In genomic region chr18:77107218-77107815, GRCh38 we compare ENCODE assay signal across 9 cellular contexts. TPM values are rescaled to one million over a fixed set of nuclear protein-coding genes. Genes with fewer than 3 reads are reported as not detected.
DNase-seq lines count a peak whose midpoint lies in the region; ATAC-seq, FAIRE-seq and TF ChIP-seq lines count a peak whose summit lies in the region.
"Had no signal": no experiment of that assay in that cellular context is flagged by ENCODE, and none has a peak within 500 bp of the region (broad histone marks: within the 10 kb centered on the region; RNA-seq: fewer than 3 reads in every experiment).

No MANE protein-coding gene starts in this region.

- peaks cover 90% of the 10 kb centered on the region for H3K4me1 Mint-ChIP-seq in activated CD8-positive, alpha-beta T cell treated with anti-CD3 and anti-CD28 coated beads, Interleukin-2, amount 10 ng/mL, durations not matched to agents 7 days and 5 days (ENCODE audit: low read depth)

- peak overlapping the region; percentile 86 for H3K27ac Mint-ChIP-seq in activated CD8-positive, alpha-beta T cell treated with anti-CD3 and anti-CD28 coated beads, Interleukin-2, amount 10 ng/mL, durations not matched to agents 7 days and 5 days

- intact Hi-C loops in left cardiac atrium (cut with DNase I): no loop called here

- H3K27me3 ChIP-seq in skeletal muscle satellite cell (ENCODE audit: control insufficient read depth, insufficient read depth, low read length): no peaks in the 10 kb centered on the region

- no peaks in the 10 kb centered on the region for H3K9me3 ChIP-seq in skeletal muscle satellite cell (replicated peaks; ENCODE audit: low read length)

- H3K4me3 ChIP-seq in skeletal muscle satellite cell (ENCODE audit: low read length): no peak overlapping the region

- no peak for ATAC-seq in activated CD8-positive, alpha-beta T cell treated with anti-CD3 and anti-CD28 coated beads, Interleukin-2, amount 10 ng/mL, durations not matched to agents 7 days and 5 days
- ATAC-seq in left cardiac atrium: peak; percentile 17 to 29
- no peak for ATAC-seq in esophagus mucosa
- no peak for ATAC-seq in GM18868 (IDR thresholded peaks at IDR 0.05; ENCODE audit: unreplicated experiment)

- peak overlapping the region; percentile 62 for H3K4me2 ChIP-seq in skeletal muscle satellite cell (ENCODE audit: low read length)

- TF ChIP-seq POLR2A in GM12892 (IDR thresholded peaks at IDR 0.05; ENCODE audit: low read depth, low read length): no peak

- peaks cover 77% of the 10 kb centered on the region for H3K36me3 Mint-ChIP-seq in activated CD8-positive, alpha-beta T cell treated with anti-CD3 and anti-CD28 coated beads, Interleukin-2, amount 10 ng/mL, durations not matched to agents 7 days and 5 days (ENCODE audit: low read depth)

- no peaks in the 10 kb centered on the region for H3K36me3 ChIP-seq in skeletal muscle satellite cell (ENCODE audit: insufficient read depth, low read length)

- POLR2A ChIA-PET in activated CD8-positive, alpha-beta T cell treated with anti-CD3 and anti-CD28 coated beads, Interleukin-2, amount 10 ng/mL, durations not matched to agents 7 days and 5 days (lab: Charles Lee): interaction anchor here (0.7 to 3.6 kb wide), 6 partner anchors 10 to 53 kb away, joined by 3 to 18 read pairs (median 8); partner anchors contain the start of gene MBP

- peaks cover 48% of the 10 kb centered on the region for H3K4me1 ChIP-seq in skeletal muscle satellite cell (ENCODE audit: control insufficient read depth, insufficient read depth, low read length)

- CTCF ChIA-PET in activated CD8-positive, alpha-beta T cell treated with anti-CD3 and anti-CD28 coated beads, Interleukin-2, amount 10 ng/mL, durations not matched to agents 7 days and 5 days (lab: Charles Lee): interaction anchor here (1.4 to 3.4 kb wide), 7 partner anchors 10 to 107 kb away, joined by 3 to 29 read pairs (median 7); no protein-coding TSS in a partner anchor

- H3K9ac ChIP-seq in skeletal muscle satellite cell (ENCODE audit: low read depth, low read length): peak overlapping the region; percentile 62

- peaks cover 13% of the 10 kb centered on the region for H3K9me3 Mint-ChIP-seq in activated CD8-positive, alpha-beta T cell treated with anti-CD3 and anti-CD28 coated beads, Interleukin-2, amount 10 ng/mL, durations not matched to agents 7 days and 5 days (ENCODE audit: insufficient read depth)

- no peak for DNase-seq in GM12892 (ENCODE audit: insufficient read length)
- no peak for DNase-seq in activated CD8-positive, alpha-beta T cell treated with anti-CD3 and anti-CD28 coated beads, Interleukin-2, amount 10 ng/mL, durations not matched to agents 7 days and 5 days
- no peak for DNase-seq in left cardiac atrium
- DNase-seq in HK-2 (ENCODE audit: unreplicated experiment): no peak
- no peak for DNase-seq in NCI-H345 treated with DMSO at 0.1 percent for 48 hours (lab: John Stamatoyannopoulos, UW; ENCODE audit: unreplicated experiment)

- FAIRE-seq in GM12892 (lab: Jason Lieb, UNC): peak; percentile 54
- FAIRE-seq: G401.6 had no signal

- H3K4me3 Mint-ChIP-seq in activated CD8-positive, alpha-beta T cell treated with anti-CD3 and anti-CD28 coated beads, Interleukin-2, amount 10 ng/mL, durations not matched to agents 7 days and 5 days: no peak overlapping the region

- no peaks in the 10 kb centered on the region for H3K27me3 Mint-ChIP-seq in activated CD8-positive, alpha-beta T cell treated with anti-CD3 and anti-CD28 coated beads, Interleukin-2, amount 10 ng/mL, durations not matched to agents 7 days and 5 days (ENCODE audit: low read depth)

RNA-seq across cellular contexts. Expression of gene MBP, which starts 25.3 kb away (rescaled TPM):
- polyA plus RNA-seq in GM12892 (2012; ENCODE audit: missing spikeins): 26.6 TPM
- 10 to 100 TPM; 86.5 to 87.0 TPM for total RNA-seq in activated CD8-positive, alpha-beta T cell treated with anti-CD3 and anti-CD28 coated beads, Interleukin-2, amount 10 ng/mL, durations not matched to agents 7 days and 5 days
- total RNA-seq in left cardiac atrium (10 to 100 TPM; 21.7 to 24.7 TPM), esophagus mucosa (25.5 TPM)
- total RNA-seq in skeletal muscle satellite cell (2012; rRNA removed): 3.1 and 6.8 TPM in 2 replicates

Comparison
In these comparisons a context has a peak if more than half of its experiments do, and no peak if none do; other contexts are left out.
1. ATAC-seq: peak in left cardiac atrium (2 of 2); none in activated CD8-positive, alpha-beta T cell treated with anti-CD3 and anti-CD28 coated beads, Interleukin-2, amount 10 ng/mL, durations not matched to agents 7 days and 5 days (single experiment), esophagus mucosa (single experiment) and GM18868 (single experiment).